ENCODE assay signal across 23 cellular contexts in the genomic region with DNA sequence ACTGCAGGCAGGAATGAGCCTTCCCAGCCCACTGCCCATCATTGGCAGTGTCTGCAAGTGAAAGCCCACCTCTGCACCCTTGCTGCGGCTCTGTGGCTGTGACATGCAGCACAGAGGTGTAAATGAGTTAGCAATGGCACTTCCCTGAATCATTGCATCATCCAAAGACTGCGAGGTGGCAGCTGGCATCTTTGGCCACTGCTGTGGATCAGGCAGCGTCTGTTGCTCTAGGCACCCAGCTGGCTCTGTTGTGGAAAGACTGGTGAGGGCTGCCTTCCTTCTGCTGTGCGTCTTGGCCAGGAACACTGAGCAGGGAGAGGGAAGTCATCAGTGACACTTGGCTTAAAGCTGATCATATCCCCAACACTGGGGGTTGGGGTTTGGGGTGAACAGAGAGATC.
DNase-seq lines count a peak whose midpoint lies in the region; ATAC-seq and TF ChIP-seq lines count a peak whose summit lies in the region.
"Had no signal": no experiment of that assay in that cellular context is flagged by ENCODE, and none has a peak within 500 bp of the region (broad histone marks: within the 10 kb centered on the region; RNA-seq: fewer than 3 reads in every experiment).

No MANE protein-coding gene starts in this region.

- no peaks in the 10 kb centered on the region for H3K36me3 Mint-ChIP-seq in activated T-helper 1 cell treated with anti-CD3 and anti-CD28 coated beads, Interleukin-12 subunit alpha, Interleukin-12 subunit beta, Interleukin-2, Interleukin-4 antibody, amounts not matched to agents 30 ng/mL and 10 ng/mL and 1 ng/mL, durations not matched to agents 14 hours and 24 hours and 36 hours (ENCODE audit: low read depth)

- no peaks in the 10 kb centered on the region for H3K4me1 Mint-ChIP-seq in activated T-helper 1 cell treated with anti-CD3 and anti-CD28 coated beads, Interleukin-12 subunit alpha, Interleukin-12 subunit beta, Interleukin-2, Interleukin-4 antibody, amounts not matched to agents 30 ng/mL and 10 ng/mL and 1 ng/mL, durations not matched to agents 14 hours and 24 hours and 36 hours (ENCODE audit: low read depth)

- H3K9me3 Mint-ChIP-seq in activated T-helper 1 cell treated with anti-CD3 and anti-CD28 coated beads, Interleukin-12 subunit alpha, Interleukin-12 subunit beta, Interleukin-2, Interleukin-4 antibody, amounts not matched to agents 30 ng/mL and 10 ng/mL and 1 ng/mL, durations not matched to agents 14 hours and 24 hours and 36 hours, result no peaks in the 10 kb centered on the region
- H3K9me3 Mint-ChIP-seq: activated naive CD4-positive, alpha-beta T cell treated with anti-CD3 and anti-CD28 coated beads for 36 hours; neural crest cell; stimulated activated naive CD8-positive, alpha-beta T cell treated with anti-CD3 and anti-CD28 coated beads, Interleukin-15, Interleukin-2, amounts not matched to agents 100 ng/mL and 50 ng/mL, for 24 hours had no signal

- H3K27ac ChIP-seq in HEK293 (ENCODE audit: extremely low read depth, low read depth, low read length), result no peak overlapping the region
- no peak overlapping the region for H3K27ac ChIP-seq in OCI-LY7 (ENCODE audit: low read depth, low read length, poor library complexity, severe bottlenecking)
- no peak overlapping the region for H3K27ac ChIP-seq in brain microvascular endothelial cell
- H3K27ac ChIP-seq: gastroesophageal sphincter, VCaP had no signal

- H3K4me1 ChIP-seq in HEK293 (ENCODE audit: control insufficient read depth, insufficient read depth, low read length) (no peaks in the 10 kb centered on the region), OCI-LY7 (ENCODE audit: insufficient read depth, low read length, poor library complexity, severe bottlenecking) (no peaks in the 10 kb centered on the region)
- H3K4me1 ChIP-seq: gastroesophageal sphincter had no signal

- H3K27me3 ChIP-seq in brain microvascular endothelial cell (replicated peaks), result no peaks in the 10 kb centered on the region
- H3K27me3 ChIP-seq: gastroesophageal sphincter had no signal

- H3K36me3 ChIP-seq in HEK293 (ENCODE audit: control insufficient read depth in 2 of 2, insufficient read depth in 1 of 2, low read length in 2 of 2) (no peaks in the 10 kb centered on the region), OCI-LY7 (ENCODE audit: insufficient read depth, low read length) (no peaks in the 10 kb centered on the region), brain microvascular endothelial cell (replicated peaks) (no peaks in the 10 kb centered on the region)
- H3K36me3 ChIP-seq: gastroesophageal sphincter had no signal

- CTCF ChIA-PET in HEK293 (lab: Yijun Ruan, JAX) (interaction anchor here (0.5 to 1.2 kb wide), 3 partner anchors 31 to 302 kb away, joined by 3 to 5 read pairs (median 4); no protein-coding TSS in a partner anchor), OCI-LY7 (lab: Charles Lee; ENCODE audit: unreplicated experiment) (no interaction called here)

- no peaks in the 10 kb centered on the region for H3K79me2 ChIP-seq in OCI-LY7 (ENCODE audit: insufficient read depth, low read depth, low read length)

- DNase-seq in DMS53 (lab: John Stamatoyannopoulos, UW) (peak; percentile 16), OCI-LY7 (ENCODE audit: low spot score) (peak; percentile 8), islet precursor cell (peak; percentile 41), brain microvascular endothelial cell (no peak)
- no peak for DNase-seq in activated T-helper 1 cell treated with anti-CD3 and anti-CD28 coated beads, Interleukin-12 subunit alpha, Interleukin-12 subunit beta, Interleukin-2, Interleukin-4 antibody, amounts not matched to agents 30 ng/mL and 10 ng/mL and 1 ng/mL, durations not matched to agents 14 hours and 24 hours and 36 hours (ENCODE audit: low spot score)
- DNase-seq: activated CD4-positive, alpha-beta T cell treated with anti-CD3 and anti-CD28 coated beads for 48 hours; activated naive CD4-positive, alpha-beta T cell treated with anti-CD3 and anti-CD28 coated beads for 36 hours; activated T-cell treated with anti-CD3 and anti-CD28 coated beads, Interleukin-2, amount 50 U/mL, for 48 hours; amniotic stem cell; GOT3; KG1; MM.1S; NCI-H1436 treated with DMSO at 0.1 percent for 48 hours; RPMI8226; stimulated activated CD4-positive, alpha-beta T cell treated with anti-CD3 and anti-CD28 coated beads, Interleukin-15, amount 100 ng/mL, for 24 hours had no signal

- peaks cover 3% of the 10 kb centered on the region for H3K27me3 Mint-ChIP-seq in activated T-helper 1 cell treated with anti-CD3 and anti-CD28 coated beads, Interleukin-12 subunit alpha, Interleukin-12 subunit beta, Interleukin-2, Interleukin-4 antibody, amounts not matched to agents 30 ng/mL and 10 ng/mL and 1 ng/mL, durations not matched to agents 14 hours and 24 hours and 36 hours (ENCODE audit: insufficient read depth)
- H3K27me3 Mint-ChIP-seq: stimulated activated naive CD8-positive, alpha-beta T cell treated with anti-CD3 and anti-CD28 coated beads, Interleukin-15, Interleukin-2, amounts not matched to agents 100 ng/mL and 50 ng/mL, for 24 hours had no signal

- no peak overlapping the region for H3K27ac Mint-ChIP-seq in activated T-helper 1 cell treated with anti-CD3 and anti-CD28 coated beads, Interleukin-12 subunit alpha, Interleukin-12 subunit beta, Interleukin-2, Interleukin-4 antibody, amounts not matched to agents 30 ng/mL and 10 ng/mL and 1 ng/mL, durations not matched to agents 14 hours and 24 hours and 36 hours
- H3K27ac Mint-ChIP-seq: activated naive CD4-positive, alpha-beta T cell treated with anti-CD3 and anti-CD28 coated beads for 36 hours; stimulated activated naive CD8-positive, alpha-beta T cell treated with anti-CD3 and anti-CD28 coated beads, Interleukin-15, Interleukin-2, amounts not matched to agents 100 ng/mL and 50 ng/mL, for 24 hours had no signal

- no TSS peak for BruUV-seq in OCI-LY7 (replicated peaks; lab: Mats Ljungman, UMichigan)

- ATAC-seq in GM18519 (IDR thresholded peaks at IDR 0.05; ENCODE audit: low FRiP score, unreplicated experiment), result no peak
- ATAC-seq: gastroesophageal sphincter, sciatic nerve, SK-N-SH treated with all-trans-retinoic acid at 6 μM for 48 hours had no signal

- no peaks in the 10 kb centered on the region for H3K9me2 ChIP-seq in OCI-LY7 (ENCODE audit: insufficient read depth, low read length)

- intact Hi-C loops in OCI-LY7 (cut with micrococcal nuclease; ENCODE audit: unreplicated experiment), result no loop called here
- intact Hi-C loops in activated T-helper 1 cell treated with anti-CD3 and anti-CD28 coated beads, Interleukin-12 subunit alpha, Interleukin-12 subunit beta, Interleukin-2, Interleukin-4 antibody, amounts not matched to agents 30 ng/mL and 10 ng/mL and 1 ng/mL, durations not matched to agents 14 hours and 24 hours and 36 hours (cut with micrococcal nuclease), result no loop called here

- no peak overlapping the region for H3K4me3 ChIP-seq in HEK293 (ENCODE audit: low read depth, low read length)
- no peak overlapping the region for H3K4me3 ChIP-seq in OCI-LY7 (ENCODE audit: low read depth, low read length, poor library complexity, severe bottlenecking)
- H3K4me3 ChIP-seq in brain microvascular endothelial cell (ENCODE audit: low read depth, low read length), result no peak overlapping the region
- H3K4me3 ChIP-seq: gastroesophageal sphincter had no signal

- in situ Hi-C loops in brain microvascular endothelial cell (cut with HindIII; ENCODE audit: low pct_ligation_motif_present, low sequenced_read_pairs), result no loop called here

- no peak overlapping the region for H3K4me3 Mint-ChIP-seq in activated T-helper 1 cell treated with anti-CD3 and anti-CD28 coated beads, Interleukin-12 subunit alpha, Interleukin-12 subunit beta, Interleukin-2, Interleukin-4 antibody, amounts not matched to agents 30 ng/mL and 10 ng/mL and 1 ng/mL, durations not matched to agents 14 hours and 24 hours and 36 hours
- H3K4me3 Mint-ChIP-seq: activated naive CD4-positive, alpha-beta T cell treated with anti-CD3 and anti-CD28 coated beads for 36 hours; neural crest cell; stimulated activated naive CD8-positive, alpha-beta T cell treated with anti-CD3 and anti-CD28 coated beads, Interleukin-15, Interleukin-2, amounts not matched to agents 100 ng/mL and 50 ng/mL, for 24 hours had no signal

- no peak overlapping the region for H3K4me2 ChIP-seq in OCI-LY7 (ENCODE audit: low read length)

- POLR2A ChIA-PET in HEK293 (lab: Yijun Ruan, JAX) (no interaction called here), OCI-LY7 (lab: Charles Lee) (interaction anchor here (0.9 to 1.6 kb wide), 3 partner anchors 22 to 212 kb away, joined by 3 to 4 read pairs (median 3); no protein-coding TSS in a partner anchor)

- TF ChIP-seq CTCF in HEK293 (tag by site-specific recombination; IDR thresholded peaks at IDR 0.05), result no peak
- no peak for TF ChIP-seq CTCF in OCI-LY7 (conservative IDR thresholded peaks at IDR 0.05; ENCODE audit: low read length)
- TF ChIP-seq CTCF in brain microvascular endothelial cell (IDR thresholded peaks at IDR 0.05; ENCODE audit: low read depth, low read length, missing control alignments), result no peak

- no peaks in the 10 kb centered on the region for H4K20me1 ChIP-seq in OCI-LY7 (ENCODE audit: insufficient read depth, low read length)

- no peak overlapping the region for H2AFZ ChIP-seq in OCI-LY7 (ENCODE audit: low read length)

- no peaks in the 10 kb centered on the region for H3K9me3 ChIP-seq in HEK293 (ENCODE audit: control insufficient read depth, insufficient read depth, low read depth, low read length)
- no peaks in the 10 kb centered on the region for H3K9me3 ChIP-seq in OCI-LY7 (ENCODE audit: low read length)
- H3K9me3 ChIP-seq: gastroesophageal sphincter had no signal

TF ChIP-seq in HEK293, 187 proteins besides CTCF, POLR2A, EP300 and RAD21:
- TF ChIP-seq ZNF677 (tag by site-specific recombination; IDR thresholded peaks at IDR 0.05) (no peak), SP7 (tag by site-specific recombination; IDR thresholded peaks at IDR 0.05) (no peak), SCRT1 (tag by site-specific recombination; IDR thresholded peaks at IDR 0.05; ENCODE audit: borderline replicate concordance) (no peak), ZIC2 (tag by site-specific recombination; IDR thresholded peaks at IDR 0.05) (0 out of 2 replicates have a peak, but pooled peaks have one; percentile 42), ZNF311 (tag by site-specific recombination; IDR thresholded peaks at IDR 0.05; ENCODE audit: borderline replicate concordance) (no peak)

Comparison
In these comparisons a context has a peak if more than half of its experiments do, and no peak if none do; other contexts are left out.
1. DNase-seq: peak in DMS53 (single experiment), OCI-LY7 (single experiment) and islet precursor cell (single experiment); none in brain microvascular endothelial cell (single experiment) and activated T-helper 1 cell treated with anti-CD3 and anti-CD28 coated beads, Interleukin-12 subunit alpha, Interleukin-12 subunit beta, Interleukin-2, Interleukin-4 antibody, amounts not matched to agents 30 ng/mL and 10 ng/mL and 1 ng/mL, durations not matched to agents 14 hours and 24 hours and 36 hours (single experiment).